In the genomic region with DNA sequence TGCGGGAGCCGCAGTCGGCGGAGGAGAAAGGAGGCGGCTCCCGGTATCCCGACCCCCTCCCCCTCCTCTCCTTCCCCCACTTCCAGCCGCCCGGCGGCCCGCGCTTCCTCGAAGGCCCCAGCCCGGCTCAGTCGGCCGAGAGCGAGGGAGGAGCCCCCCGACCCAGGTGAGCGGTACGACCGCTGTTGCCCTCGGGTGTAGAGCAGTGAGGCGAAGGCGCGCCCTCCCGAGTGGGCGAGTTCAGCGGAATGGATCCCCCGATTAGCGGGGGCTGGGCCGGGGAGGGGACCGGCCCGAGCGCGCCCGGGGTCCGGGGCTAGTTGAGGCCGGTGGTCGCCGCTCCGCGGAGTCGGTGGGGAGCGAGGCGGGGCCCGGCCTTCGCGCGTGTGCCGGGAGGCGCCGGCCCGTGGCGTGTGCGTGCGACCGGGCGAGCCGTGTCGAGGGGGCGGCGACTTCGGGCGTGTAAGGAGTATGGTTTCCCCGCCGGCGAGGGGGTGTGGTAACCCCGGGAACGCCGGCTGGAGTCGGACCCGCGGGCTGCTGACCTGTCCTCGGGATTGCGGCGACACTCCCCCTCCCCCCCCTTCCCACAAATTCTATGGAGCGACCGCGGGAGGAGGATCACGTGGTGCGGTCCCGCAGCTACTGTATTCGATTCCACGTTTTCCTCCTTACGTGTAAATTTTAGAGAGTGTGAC, we compare ENCODE assay signal across 9 cellular contexts. TPM values are rescaled to one million over a fixed set of nuclear protein-coding genes. Genes with fewer than 3 reads are reported as not detected.
DNase-seq lines count a peak whose midpoint lies in the region; ATAC-seq and TF ChIP-seq lines count a peak whose summit lies in the region.
"Had no signal": no experiment of that assay in that cellular context is flagged by ENCODE, and none has a peak within 500 bp of the region (broad histone marks: within the 10 kb centered on the region; RNA-seq: fewer than 3 reads in every experiment).

No MANE protein-coding gene starts in this region.

- no peak overlapping the region for H2AK5ac ChIP-seq in mesendoderm (ENCODE audit: low read length)

- H3K4me3 ChIP-seq in CD8-positive, alpha-beta T cell (ENCODE audit: low read depth, low read length), result peak overlapping the region; percentile 95
- peak overlapping the region; percentile 87 for H3K4me3 ChIP-seq in mesendoderm (ENCODE audit: low read length)

- peak overlapping the region; percentile 95 for H2BK5ac ChIP-seq in mesendoderm (ENCODE audit: low read length)

- no peaks in the 10 kb centered on the region for H3K27me3 Mint-ChIP-seq in CD8-positive, alpha-beta T cell (ENCODE audit: low read depth)

- H3K27ac Mint-ChIP-seq in CD8-positive, alpha-beta T cell, result peak overlapping the region; percentile 91

- H3K9me3 ChIP-seq in CD8-positive, alpha-beta T cell (ENCODE audit: low read length), result no peaks in the 10 kb centered on the region

- no peak overlapping the region for H4K8ac ChIP-seq in mesendoderm (ENCODE audit: low read depth, low read length)

- H3K18ac ChIP-seq in mesendoderm (ENCODE audit: low read length), result peak overlapping the region; percentile 86

- peaks cover 10% of the 10 kb centered on the region for H3K36me3 Mint-ChIP-seq in CD8-positive, alpha-beta T cell

- no peaks in the 10 kb centered on the region for H3K36me3 ChIP-seq in CD8-positive, alpha-beta T cell (ENCODE audit: insufficient read depth, low read length)
- no peaks in the 10 kb centered on the region for H3K36me3 ChIP-seq in mesendoderm (ENCODE audit: control insufficient read depth, insufficient read depth, low read length)

- TF ChIP-seq CTCF in CD8-positive, alpha-beta T cell (IDR thresholded peaks at IDR 0.05), result no peak

- H3K4me1 Mint-ChIP-seq in CD8-positive, alpha-beta T cell (ENCODE audit: low read depth), result peaks cover 26% of the 10 kb centered on the region

- no CpG with 5 or more reads among the region's 85 CpGs for WGBS in mesendoderm (ENCODE audit: extremely low coverage, insufficient coverage, low lambda C conversion rate)

- peak in 6 of 7 experiments; percentile 13 to 53 (median 42) for DNase-seq in CD8-positive, alpha-beta T cell
- DNase-seq in LHCN-M2 (ENCODE audit: low read depth), result peak; percentile 27
- DNase-seq in activated CD4-positive, alpha-beta T cell treated with anti-CD3 and anti-CD28 coated beads, Interleukin-2, amount 50 U/mL, for 4 hours, result peak; percentile 29 to 34
- peak; percentile 18 for DNase-seq in effector CD4-positive, alpha-beta T cell
- peak; percentile 81 for DNase-seq in mesendoderm
- peak; percentile 33 for DNase-seq in stimulated activated CD8-positive, alpha-beta memory T cell treated with anti-CD3 and anti-CD28 coated beads, Interleukin-4, amount 100 ng/mL, for 24 hours (ENCODE audit: low read depth)
- no peak for DNase-seq in NCI-H128 (lab: John Stamatoyannopoulos, UW; ENCODE audit: unreplicated experiment)

- peak overlapping the region; percentile 22 for H2BK120ac ChIP-seq in mesendoderm (ENCODE audit: low read depth, low read length)

- H3K4me2 ChIP-seq in mesendoderm (ENCODE audit: low read length), result peak overlapping the region; percentile 63

- CTCF ChIA-PET in CD8-positive, alpha-beta T cell (lab: Charles Lee), result interaction anchor here (1.3 kb wide), 1 partner anchor 251 kb away, joined by 4 read pairs; a partner anchor contains a TSS

- peak overlapping the region; percentile 90 for H3K4ac ChIP-seq in mesendoderm (ENCODE audit: low read depth, low read length)

- peak overlapping the region; percentile 96 for H3K4me3 Mint-ChIP-seq in CD8-positive, alpha-beta T cell

- no peaks in the 10 kb centered on the region for H3K9me3 Mint-ChIP-seq in CD8-positive, alpha-beta T cell

- no peaks in the 10 kb centered on the region for H3K27me3 ChIP-seq in CD8-positive, alpha-beta T cell (ENCODE audit: insufficient read depth, low read length)
- no peaks in the 10 kb centered on the region for H3K27me3 ChIP-seq in mesendoderm (ENCODE audit: insufficient read depth, low read length, poor library complexity)

- POLR2A ChIA-PET in CD8-positive, alpha-beta T cell (lab: Charles Lee), result interaction anchor here (1.0 to 2.6 kb wide), 3 partner anchors 54 to 368 kb away, joined by 3 to 7 read pairs (median 5); no protein-coding TSS in a partner anchor

- H3K27ac ChIP-seq in CD8-positive, alpha-beta T cell (ENCODE audit: low read depth, low read length), result peak overlapping the region; percentile 64
- H3K27ac ChIP-seq in mesendoderm (ENCODE audit: low read depth, low read length), result peak overlapping the region; percentile 98

- H3K23ac ChIP-seq in mesendoderm (ENCODE audit: low read length), result peak overlapping the region; percentile 53

- H3K9ac ChIP-seq in mesendoderm (ENCODE audit: low read length), result peak overlapping the region; percentile 83

- peaks cover 2% of the 10 kb centered on the region for H3K79me1 ChIP-seq in mesendoderm (ENCODE audit: low read length)

- ATAC-seq in CD8-positive, alpha-beta T cell, result peak; percentile 35
- peak; percentile 35 for ATAC-seq in GM21529 (IDR thresholded peaks at IDR 0.05; ENCODE audit: unreplicated experiment)

- intact Hi-C loops in CD8-positive, alpha-beta T cell (cut with DNase I, micrococcal nuclease), result loop anchor here in 1 of 2 experiments (5.0 to 10.0 kb wide), 2 partner anchors 249 to 1037 kb away; a partner anchor contains a TSS

- no peak overlapping the region for H2BK15ac ChIP-seq in mesendoderm (replicated peaks; ENCODE audit: low read depth)

- H3K79me2 ChIP-seq in mesendoderm (ENCODE audit: control insufficient read depth, insufficient read depth, low read length), result peaks cover 40% of the 10 kb centered on the region

- peaks cover 17% of the 10 kb centered on the region for H3K4me1 ChIP-seq in CD8-positive, alpha-beta T cell (ENCODE audit: insufficient read depth, low read length)
- peaks cover 2% of the 10 kb centered on the region for H3K4me1 ChIP-seq in mesendoderm (ENCODE audit: control insufficient read depth, low read depth, low read length)

- peak overlapping the region; percentile 95 for H3K56ac ChIP-seq in mesendoderm (ENCODE audit: low read length)

- no peak overlapping the region for H4K5ac ChIP-seq in mesendoderm (ENCODE audit: low read length)

RNA-seq across cellular contexts. Expression of a gene that starts 0.5 kb away (rescaled TPM):
- total RNA-seq in CD8-positive, alpha-beta T cell, result 10 to 100 TPM; 10.1 to 12.2 TPM
- total RNA-seq in LHCN-M2 (2014; rRNA removed), result 15.7 and 20.0 TPM in 2 replicates
- polyA plus RNA-seq in LHCN-M2 (2012), result 9.8 TPM
- polyA plus RNA-seq in mesendoderm (2013, experiment 1 of 2), result 56.3 TPM
- polyA plus RNA-seq in mesendoderm (2013, experiment 2 of 2), result 55.5 TPM

RNA-seq across cellular contexts. Expression of a gene that starts 35.7 kb away (rescaled TPM):
- total RNA-seq in CD8-positive, alpha-beta T cell, result not detected
- 22.7 and 25.8 TPM in 2 replicates for total RNA-seq in LHCN-M2 (2014; rRNA removed)
- polyA plus RNA-seq in LHCN-M2 (2012), result 249 TPM
- polyA plus RNA-seq in mesendoderm (2013, experiment 1 of 2), result 1.2 TPM
- polyA plus RNA-seq in mesendoderm (2013, experiment 2 of 2), result 1.3 TPM
- total RNA-seq: T-helper 1 cell treated with Interleukin-12 subunit alpha and Interleukin-12 subunit beta and Interleukin-4 antibody, amounts not matched to agents 30 ng/mL and 1 ng/mL, for 36 hours had no signal

Comparison
In these comparisons a context has a peak if more than half of its experiments do, and no peak if none do; other contexts are left out.
1. RNA of a gene that starts 35.7 kb away (total RNA-seq): 22.7 to 25.8 TPM in LHCN-M2; not detected in CD8-positive, alpha-beta T cell; every median in the first group is over 10 times any median in the second.